1 cellular context compared by ENCODE assay signal in genomic region chr10:13637894-13638293, GRCh38.
TF ChIP-seq lines count a peak whose summit lies in the region.

No MANE protein-coding gene starts in this region.

TF ChIP-seq in endothelial cell of umbilical vein, 7 proteins besides CTCF, POLR2A, EP300 and RAD21 (continued from another document):
- no peak for TF ChIP-seq MAX (IDR thresholded peaks at IDR 0.05; ENCODE audit: insufficient read depth, insufficient read length)
